13 cellular contexts compared by ENCODE assay signal in genomic region chr5:134245101-134245604, GRCh38. TPM values are rescaled to one million over a fixed set of nuclear protein-coding genes. Genes with fewer than 3 reads are reported as not detected.
A peak's percentile ranks its signal among the peaks of the same experiment; 100 is the strongest.
DNase-seq lines count a peak whose midpoint lies in the region; ATAC-seq and TF ChIP-seq lines count a peak whose summit lies in the region.
"Had no signal": no experiment of that assay in that cellular context is flagged by ENCODE, and none has a peak within 500 bp of the region (broad histone marks: within the 10 kb centered on the region; RNA-seq: fewer than 3 reads in every experiment).

No MANE protein-coding gene starts in this region.

- H3K4me1 ChIP-seq in aorta (ENCODE audit: control insufficient read depth in 1 of 2, insufficient read depth in 2 of 2, low read length in 2 of 2), result no peaks in the 10 kb centered on the region
- H3K4me1 ChIP-seq: BE2C had no signal

- peak overlapping the region; percentile 53 for H3K27ac ChIP-seq in 22Rv1
- no peak overlapping the region for H3K27ac ChIP-seq in aorta (ENCODE audit: low read depth in 1 of 2, low read length in 2 of 2)
- H3K27ac ChIP-seq: esophagus squamous epithelium, upper lobe of right lung had no signal

- H3K9me3 Mint-ChIP-seq in chondrocyte (ENCODE audit: low read depth), result no peaks in the 10 kb centered on the region

- H3K4me3 ChIP-seq in MG63, result peak overlapping the region; percentile 12; the same call in 1 of the 2 replicates
- H3K4me3 ChIP-seq in aorta (ENCODE audit: low read length in 2 of 2), result no peak overlapping the region
- H3K4me3 ChIP-seq: esophagus squamous epithelium, upper lobe of right lung had no signal

- H3K4me3 Mint-ChIP-seq in chondrocyte (ENCODE audit: unreplicated experiment), result peak overlapping the region; percentile 43

- no peak for ATAC-seq in aorta (ENCODE audit: low FRiP score)
- ATAC-seq: upper lobe of right lung had no signal

- H3K36me3 ChIP-seq in MG63 (no peaks in the 10 kb centered on the region), aorta (ENCODE audit: control insufficient read depth in 1 of 2, insufficient read depth in 2 of 2, low read length in 1 of 2) (no peaks in the 10 kb centered on the region)
- H3K36me3 ChIP-seq: BE2C, esophagus squamous epithelium, upper lobe of right lung had no signal

- H3K27me3 Mint-ChIP-seq in chondrocyte (ENCODE audit: low read depth), result no peaks in the 10 kb centered on the region

- H3K27me3 ChIP-seq in MG63 (no peaks in the 10 kb centered on the region), aorta (ENCODE audit: control insufficient read depth in 1 of 2, insufficient read depth in 2 of 2, low read length in 1 of 2) (no peaks in the 10 kb centered on the region)
- H3K27me3 ChIP-seq: BE2C, esophagus squamous epithelium, upper lobe of right lung had no signal

- no peaks in the 10 kb centered on the region for H3K36me3 Mint-ChIP-seq in chondrocyte (ENCODE audit: low read depth)

- no peak for TF ChIP-seq CTCF in 22Rv1 (IDR thresholded peaks at IDR 0.05)
- no peak for TF ChIP-seq CTCF in chondrocyte (IDR thresholded peaks at IDR 0.05)

- intact Hi-C loops in aorta (cut with DNase I), result no loop called here

- 21 to 26% methylated on average over 8 of the region's 8 CpGs for WGBS in aorta, 2 donors

- no peaks in the 10 kb centered on the region for H3K9me3 ChIP-seq in MG63
- no peaks in the 10 kb centered on the region for H3K9me3 ChIP-seq in aorta (ENCODE audit: control insufficient read depth, low read length)
- H3K9me3 ChIP-seq: BE2C, esophagus squamous epithelium, upper lobe of right lung had no signal

- peak; percentile 90 for DNase-seq in MG63
- no peak for DNase-seq in chondrocyte (ENCODE audit: low spot score)
- DNase-seq in lung microvascular endothelial cell (ENCODE audit: low read depth in 2 of 2), result peak; percentile 61 to 67
- DNase-seq in stimulated activated CD4-positive, alpha-beta T cell treated with anti-CD3 and anti-CD28 coated beads, Interleukin-1b, Interleukin-23, amount 100 ng/mL, for 48 hours, result no peak
- no peak for DNase-seq in aorta
- DNase-seq in GDM1 (lab: John Stamatoyannopoulos, UW), result no peak
- DNase-seq in NCI-H510A treated with DMSO at 0.1 percent for 48 hours (lab: John Stamatoyannopoulos, UW), result no peak
- DNase-seq: activated CD8-positive, alpha-beta memory T cell treated with anti-CD3 and anti-CD28 coated beads for 24 hours; BE2C; esophagus squamous epithelium; small intestine; upper lobe of right lung had no signal

- H3K27ac Mint-ChIP-seq in chondrocyte (ENCODE audit: unreplicated experiment), result peak overlapping the region; percentile 73

- peaks cover 23% of the 10 kb centered on the region for H3K4me1 Mint-ChIP-seq in chondrocyte (ENCODE audit: low read depth)

RNA-seq across cellular contexts. Expression of gene PPP2CA, which starts 19.3 kb away (rescaled TPM):
- total RNA-seq in MG63 (2014; rRNA removed; shearing (Covaris generic); ENCODE audit: low replicate concordance), result 435 and 554 TPM in 2 replicates
- 109 to 113 TPM (median 113 TPM) in 3 replicates for total RNA-seq in chondrocyte
- 39.0 and 43.7 TPM in 2 replicates for total RNA-seq in lung microvascular endothelial cell
- 10 to 100 TPM; 72.4 to 96.6 TPM for total RNA-seq in aorta
- polyA plus RNA-seq in aorta, result 10 to 100 TPM; 32.5 to 66.2 TPM

Comparison
In these comparisons a context has a peak if more than half of its experiments do, and no peak if none do; other contexts are left out.
1. DNase-seq: peak in MG63 (single experiment) and lung microvascular endothelial cell (2 of 2); none in chondrocyte (single experiment), stimulated activated CD4-positive, alpha-beta T cell treated with anti-CD3 and anti-CD28 coated beads, Interleukin-1b, Interleukin-23, amount 100 ng/mL, for 48 hours (single experiment), aorta (0 of 2), GDM1 (single experiment) and NCI-H510A treated with DMSO at 0.1 percent for 48 hours (single experiment).